Comparison of ENCODE assay signal across 8 cellular contexts in the genomic region with DNA sequence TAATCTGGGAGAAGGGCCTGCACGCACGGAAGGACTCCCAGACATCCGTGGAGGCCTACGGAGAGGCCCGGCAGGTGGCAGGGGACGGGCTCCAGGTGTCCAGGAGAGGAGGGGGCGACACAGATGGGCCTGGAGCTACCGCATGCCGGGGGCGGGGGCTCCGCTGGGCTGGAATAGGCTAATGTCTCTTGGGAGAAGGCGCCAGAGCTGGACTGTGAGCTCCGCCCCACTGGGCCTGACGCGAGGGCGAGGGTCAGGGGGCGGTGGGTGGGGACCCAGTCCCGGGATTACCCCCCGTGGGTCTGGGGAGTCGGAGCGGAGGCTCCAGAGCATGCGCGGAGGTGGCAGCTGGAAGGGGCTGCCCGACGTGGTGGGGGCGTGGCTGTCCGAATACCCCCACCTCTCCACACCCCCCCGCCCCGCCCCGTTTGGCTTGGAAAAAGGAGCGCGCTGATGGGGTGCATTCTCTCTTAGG. TPM values are rescaled to one million over a fixed set of nuclear protein-coding genes. Genes with fewer than 3 reads are reported as not detected.
DNase-seq lines count a peak whose midpoint lies in the region; ATAC-seq and TF ChIP-seq lines count a peak whose summit lies in the region.

No MANE protein-coding gene starts in this region.

- DNase-seq in GM13977 (ENCODE audit: low spot score) (peak; percentile 85), SJSA1 (ENCODE audit: low read depth in 1 of 2, low spot score in 2 of 2) (no peak), adipocyte (ENCODE audit: low read depth) (peak; percentile 49), left ventricle myocardium superior (peak; percentile 66), retinal pigment epithelial cell (ENCODE audit: low read depth) (no peak)

- intact Hi-C loops in left ventricle myocardium superior (cut with micrococcal nuclease) = no loop called here

- ATAC-seq in HG03439 (IDR thresholded peaks at IDR 0.05; ENCODE audit: unreplicated experiment) (peak; percentile 15), left ventricle myocardium superior (peak; percentile 60), HG02610 (IDR thresholded peaks at IDR 0.05; ENCODE audit: unreplicated experiment) (no peak), GM18520 (IDR thresholded peaks at IDR 0.05; ENCODE audit: unreplicated experiment) (no peak)

- H3K36me3 ChIP-seq in SJSA1 (peaks cover 4% of the 10 kb centered on the region; the same call in 1 of the 2 replicates), adipocyte (ENCODE audit: control insufficient read depth, insufficient read depth, low read length, severe bottlenecking) (peaks cover 4% of the 10 kb centered on the region)

- H3K9ac ChIP-seq in adipocyte (ENCODE audit: low read length) = peak overlapping the region; percentile 97

- in situ Hi-C loops in GM13977 (cut with MboI; ENCODE audit: low pct_unique_long_range_greater_than_20kb, low sequenced_read_pairs, unreplicated experiment) = no loop called here

- H3K4me1 ChIP-seq in SJSA1 (replicated peaks) = peaks cover 4% of the 10 kb centered on the region; the same call in 1 of the 2 replicates
- H3K4me1 ChIP-seq in adipocyte (ENCODE audit: control insufficient read depth, insufficient read depth, low read length) = peaks cover 3% of the 10 kb centered on the region

- TF ChIP-seq CTCF in GM13977 (IDR thresholded peaks at IDR 0.05; ENCODE audit: extremely low read depth, insufficient read depth, missing control alignments) (no peak), retinal pigment epithelial cell (conservative IDR thresholded peaks at IDR 0.05; ENCODE audit: low read depth, low read length) (no peak)

- H3K27ac ChIP-seq in SJSA1 = no peak overlapping the region

- H3K9me3 ChIP-seq in SJSA1 (replicated peaks) = no peaks in the 10 kb centered on the region
- no peaks in the 10 kb centered on the region for H3K9me3 ChIP-seq in adipocyte (ENCODE audit: control insufficient read depth, low read length)

- no peaks in the 10 kb centered on the region for H3K27me3 ChIP-seq in SJSA1 (replicated peaks)
- no peaks in the 10 kb centered on the region for H3K27me3 ChIP-seq in adipocyte (replicated peaks; ENCODE audit: control insufficient read depth, insufficient read depth, low read length)

- H3K4me3 ChIP-seq in SJSA1 (peak overlapping the region; percentile 84), adipocyte (ENCODE audit: low read length) (peak overlapping the region; percentile 99), retinal pigment epithelial cell (ENCODE audit: low read length) (peak overlapping the region; percentile 100)

RNA-seq across cellular contexts. Expression of a gene that starts 0.7 kb away (rescaled TPM):
- total RNA-seq in SJSA1 (2014; rRNA removed; shearing (Covaris generic)) = 3.4 and 7.9 TPM in 2 replicates
- total RNA-seq in left ventricle myocardium superior = 20.3 TPM

RNA-seq across cellular contexts. Expression of a gene that starts 47.2 kb away (rescaled TPM):
- 15.6 and 15.7 TPM in 2 replicates for total RNA-seq in SJSA1 (2014; rRNA removed; shearing (Covaris generic))
- total RNA-seq in left ventricle myocardium superior = 14.2 TPM

Comparison
In these comparisons a context has a peak if more than half of its experiments do, and no peak if none do; other contexts are left out.
1. DNase-seq: peak in GM13977 (single experiment), adipocyte (single experiment) and left ventricle myocardium superior (single experiment); none in SJSA1 (0 of 2) and retinal pigment epithelial cell (single experiment).
2. ATAC-seq: peak in HG03439 (single experiment) and left ventricle myocardium superior (single experiment); none in HG02610 (single experiment) and GM18520 (single experiment).
3. Peak in every context shown above with its lines, with median percentiles within 50 percentile points of each other: H3K4me3 ChIP-seq.